ENCODE assay signal across 8 cellular contexts in the genomic region with DNA sequence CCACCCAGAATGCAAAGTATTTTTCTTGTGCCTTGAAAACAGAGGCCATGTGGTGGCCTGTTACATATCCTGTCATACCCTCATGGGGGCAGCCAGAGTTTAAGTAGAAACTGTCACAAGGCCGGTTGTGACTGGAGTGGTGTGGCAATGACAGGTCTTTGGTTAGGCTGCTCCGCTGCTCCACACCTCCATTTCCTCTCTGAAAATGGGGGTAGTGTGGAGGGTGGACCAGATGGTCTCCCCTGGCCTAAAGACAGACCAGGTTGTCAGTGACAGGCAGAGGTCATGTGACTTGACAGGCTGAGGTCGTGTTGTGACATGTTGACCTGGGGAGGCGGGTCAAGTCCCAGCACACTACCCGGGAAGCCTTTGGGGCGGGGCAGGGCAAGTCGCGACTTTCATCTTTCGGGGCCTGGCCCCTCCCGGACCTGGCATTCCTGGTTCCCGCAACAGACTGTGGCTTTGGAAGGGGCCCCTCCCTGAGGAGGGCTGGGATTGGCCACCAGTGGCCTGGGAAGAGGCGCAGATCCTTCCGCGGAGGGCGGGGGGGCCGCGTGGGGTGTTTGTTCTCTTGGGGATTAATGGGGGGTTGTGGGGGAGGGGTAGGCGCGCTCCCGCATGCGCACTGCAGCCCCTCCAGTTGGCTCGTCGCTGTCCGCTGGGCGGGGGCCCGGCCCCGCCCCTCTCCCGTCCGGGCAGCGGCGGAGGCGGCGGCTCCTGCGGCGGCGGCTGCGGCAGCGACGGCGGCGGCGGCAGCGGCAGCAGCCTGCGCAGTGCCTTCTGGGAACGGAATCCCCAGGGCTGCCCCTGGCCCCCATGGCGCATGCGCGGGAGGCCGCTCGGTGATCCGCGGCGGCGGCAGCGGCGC. TPM values are rescaled to one million over a fixed set of nuclear protein-coding genes. Genes with fewer than 3 reads are reported as not detected.
DNase-seq lines count a peak whose midpoint lies in the region; ATAC-seq and TF ChIP-seq lines count a peak whose summit lies in the region.

A gene with protein sequence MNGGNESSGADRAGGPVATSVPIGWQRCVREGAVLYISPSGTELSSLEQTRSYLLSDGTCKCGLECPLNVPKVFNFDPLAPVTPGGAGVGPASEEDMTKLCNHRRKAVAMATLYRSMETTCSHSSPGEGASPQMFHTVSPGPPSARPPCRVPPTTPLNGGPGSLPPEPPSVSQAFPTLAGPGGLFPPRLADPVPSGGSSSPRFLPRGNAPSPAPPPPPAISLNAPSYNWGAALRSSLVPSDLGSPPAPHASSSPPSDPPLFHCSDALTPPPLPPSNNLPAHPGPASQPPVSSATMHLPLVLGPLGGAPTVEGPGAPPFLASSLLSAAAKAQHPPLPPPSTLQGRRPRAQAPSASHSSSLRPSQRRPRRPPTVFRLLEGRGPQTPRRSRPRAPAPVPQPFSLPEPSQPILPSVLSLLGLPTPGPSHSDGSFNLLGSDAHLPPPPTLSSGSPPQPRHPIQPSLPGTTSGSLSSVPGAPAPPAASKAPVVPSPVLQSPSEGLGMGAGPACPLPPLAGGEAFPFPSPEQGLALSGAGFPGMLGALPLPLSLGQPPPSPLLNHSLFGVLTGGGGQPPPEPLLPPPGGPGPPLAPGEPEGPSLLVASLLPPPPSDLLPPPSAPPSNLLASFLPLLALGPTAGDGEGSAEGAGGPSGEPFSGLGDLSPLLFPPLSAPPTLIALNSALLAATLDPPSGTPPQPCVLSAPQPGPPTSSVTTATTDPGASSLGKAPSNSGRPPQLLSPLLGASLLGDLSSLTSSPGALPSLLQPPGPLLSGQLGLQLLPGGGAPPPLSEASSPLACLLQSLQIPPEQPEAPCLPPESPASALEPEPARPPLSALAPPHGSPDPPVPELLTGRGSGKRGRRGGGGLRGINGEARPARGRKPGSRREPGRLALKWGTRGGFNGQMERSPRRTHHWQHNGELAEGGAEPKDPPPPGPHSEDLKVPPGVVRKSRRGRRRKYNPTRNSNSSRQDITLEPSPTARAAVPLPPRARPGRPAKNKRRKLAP (plus strand): TSS at position 806 of the 868 bp plus-strand sequence. CDS start 1,480 bp downstream, outside the sequence.

- H3K4me3 Mint-ChIP-seq in activated CD4-positive, alpha-beta T cell treated with anti-CD3 and anti-CD28 coated beads for 36 hours = peak within 1 kb of the TSS; percentile 96

- H3K4me3 ChIP-seq in choroid plexus epithelial cell (ENCODE audit: low read depth, low read length) = peak within 1 kb of the TSS; percentile 79

- no peaks in the 10 kb centered on the region for H3K27me3 Mint-ChIP-seq in activated CD4-positive, alpha-beta T cell treated with anti-CD3 and anti-CD28 coated beads for 36 hours

- TF ChIP-seq CTCF in choroid plexus epithelial cell (conservative IDR thresholded peaks at IDR 0.05; ENCODE audit: low read depth, low read length) = no peak

- POLR2A ChIA-PET in activated CD4-positive, alpha-beta T cell treated with anti-CD3 and anti-CD28 coated beads for 36 hours (lab: Charles Lee) = no interaction called here

- peak; percentile 67 for TF ChIP-seq POLR2A in GM19099 (IDR thresholded peaks at IDR 0.05; ENCODE audit: extremely low read depth, insufficient read length, low read depth)

- H3K36me3 Mint-ChIP-seq in activated CD4-positive, alpha-beta T cell treated with anti-CD3 and anti-CD28 coated beads for 36 hours (ENCODE audit: low read depth) = peaks cover 41% of the 10 kb centered on the region

- H3K4me1 Mint-ChIP-seq in activated CD4-positive, alpha-beta T cell treated with anti-CD3 and anti-CD28 coated beads for 36 hours = peaks cover 54% of the 10 kb centered on the region

- DNase-seq in AML-193 (lab: John Stamatoyannopoulos, UW) (peak; percentile 74 to 83), NCI-H524 (lab: John Stamatoyannopoulos, UW) (peak; percentile 85 to 94), choroid plexus epithelial cell (ENCODE audit: low read depth) (peak; percentile 95), left colon (peak; percentile 95 to 96)
- DNase-seq in activated CD4-positive, alpha-beta T cell treated with anti-CD3 and anti-CD28 coated beads for 36 hours = peak; percentile 96
- peak; percentile 92 for DNase-seq in stimulated activated CD4-positive, alpha-beta T cell treated with anti-CD3 and anti-CD28 coated beads, Interleukin-1b, Interleukin-23, amount 100 ng/mL, for 48 hours

- intact Hi-C loops in activated CD4-positive, alpha-beta T cell treated with anti-CD3 and anti-CD28 coated beads for 36 hours (cut with DNase I, micrococcal nuclease) = loop anchor here (1.0 to 5.0 kb wide), 13 partner anchors 25 to 1550 kb away; partner anchors contain the start of genes CDK4 (in 2 of the 2), CTDSP2 (in 1 of the 2), DCTN2 (in 1 of the 2) and OS9 (in 1 of the 2)
- intact Hi-C loops in left colon (cut with DNase I, micrococcal nuclease) = no loop called here

- H3K27ac Mint-ChIP-seq in activated CD4-positive, alpha-beta T cell treated with anti-CD3 and anti-CD28 coated beads for 36 hours = peak within 1 kb of the TSS; percentile 99

- CTCF ChIA-PET in activated CD4-positive, alpha-beta T cell treated with anti-CD3 and anti-CD28 coated beads for 36 hours (lab: Charles Lee) = no interaction called here

- no peaks in the 10 kb centered on the region for H3K9me3 Mint-ChIP-seq in activated CD4-positive, alpha-beta T cell treated with anti-CD3 and anti-CD28 coated beads for 36 hours (ENCODE audit: low read depth)

- ATAC-seq in HG03378 (IDR thresholded peaks at IDR 0.05; ENCODE audit: unreplicated experiment) (peak; percentile 42), left colon (peak; percentile 48)
- peak; percentile 50 for ATAC-seq in activated CD4-positive, alpha-beta T cell treated with anti-CD3 and anti-CD28 coated beads for 36 hours

RNA-seq across cellular contexts. Expression of the gene that starts here (rescaled TPM):
- 10 to 100 TPM; 31.3 to 43.6 TPM for total RNA-seq in activated CD4-positive, alpha-beta T cell treated with anti-CD3 and anti-CD28 coated beads for 36 hours
- 100 to 1,000 TPM; 104 to 116 TPM for total RNA-seq in left colon

Comparison
In these comparisons a context has a peak if more than half of its experiments do, and no peak if none do; other contexts are left out.
1. Peak in every context shown above with its lines: DNase-seq, ATAC-seq and H3K4me3 ChIP-seq.
2. intact Hi-C loops: an anchor here in activated CD4-positive, alpha-beta T cell treated with anti-CD3 and anti-CD28 coated beads for 36 hours (1.0 to 5.0 kb wide); none called in left colon.